Comparison of ENCODE assay signal across 19 cellular contexts in genomic region chr2:175964195-175964594, GRCh38. TPM values are rescaled to one million over a fixed set of nuclear protein-coding genes. Genes with fewer than 3 reads are reported as not detected.
DNase-seq lines count a peak whose midpoint lies in the region; ATAC-seq, FAIRE-seq and TF ChIP-seq lines count a peak whose summit lies in the region.
"Had no signal": no experiment of that assay in that cellular context is flagged by ENCODE, and none has a peak within 500 bp of the region (broad histone marks: within the 10 kb centered on the region; RNA-seq: fewer than 3 reads in every experiment).

No MANE protein-coding gene starts in this region.

- no peak for FAIRE-seq in urothelium cell line (lab: Jason Lieb, UNC)
- FAIRE-seq: GM19239, H54 had no signal

- H3K4me3 ChIP-seq in DOHH2 (ENCODE audit: low read length) (no peak overlapping the region), OCI-LY7 (ENCODE audit: low read depth, low read length, poor library complexity, severe bottlenecking) (no peak overlapping the region)
- H3K4me3 ChIP-seq: adrenal gland, left ventricle myocardium inferior, SK-N-MC, skin epidermis had no signal

- H3K36me3 ChIP-seq in DOHH2 (ENCODE audit: control insufficient read depth, low read length) (peaks cover 6% of the 10 kb centered on the region; the same call in 1 of the 2 replicates), OCI-LY7 (ENCODE audit: insufficient read depth, low read length) (peaks cover 9% of the 10 kb centered on the region)
- H3K36me3 ChIP-seq: adrenal gland had no signal

- no peaks in the 10 kb centered on the region for H3K27me3 ChIP-seq in DOHH2 (ENCODE audit: control insufficient read depth, low read length)
- H3K27me3 ChIP-seq: adrenal gland had no signal

- TF ChIP-seq CTCF in DOHH2 (IDR thresholded peaks at IDR 0.05; ENCODE audit: low read depth, low read length, poor library complexity, severe bottlenecking) (peak; percentile 19), OCI-LY7 (conservative IDR thresholded peaks at IDR 0.05; ENCODE audit: low read length) (peak; percentile 71)

- H3K79me2 ChIP-seq in DOHH2 (ENCODE audit: control insufficient read depth, low read length) (no peaks in the 10 kb centered on the region), OCI-LY7 (ENCODE audit: insufficient read depth, low read depth, low read length) (no peaks in the 10 kb centered on the region)

- DNase-seq in COLO668 (lab: John Stamatoyannopoulos, UW; ENCODE audit: unreplicated experiment): peak; percentile 24
- DNase-seq in OCI-LY7 (ENCODE audit: low spot score): peak; percentile 4
- DNase-seq in erythroblast (lab: John Stamatoyannopoulos, UW): peak; percentile 11 to 31
- no peak for DNase-seq in urothelium cell line (ENCODE audit: low spot score)
- DNase-seq in kidney glomerular epithelial cell (lab: John Stamatoyannopoulos, UW): no peak
- DNase-seq: activated CD4-positive, CD25-positive, alpha-beta regulatory T cell; activated T-cell treated with anti-CD3 and anti-CD28 coated beads, Interleukin-2, amount 50 U/mL, for 1 hour; adrenal gland; CD8-positive, alpha-beta memory T cell; effector CD4-positive, alpha-beta T cell; left ventricle myocardium inferior; nephron progenitor cell had no signal

- POLR2A ChIA-PET in OCI-LY7 (lab: Charles Lee): interaction anchor here (1.0 kb wide), 1 partner anchor 38 kb away, joined by 3 read pairs; the partner anchor contains the start of gene LNPK

- H3K9me2 ChIP-seq in DOHH2 (replicated peaks; ENCODE audit: control insufficient read depth, low read length): no peaks in the 10 kb centered on the region
- no peaks in the 10 kb centered on the region for H3K9me2 ChIP-seq in OCI-LY7 (ENCODE audit: insufficient read depth, low read length)

- BruUV-seq in OCI-LY7 (replicated peaks; lab: Mats Ljungman, UMichigan): no TSS peak

- H3K9me3 ChIP-seq in DOHH2 (ENCODE audit: control insufficient read depth, insufficient read depth, low read length): no peaks in the 10 kb centered on the region
- H3K9me3 ChIP-seq in OCI-LY7 (ENCODE audit: low read length): no peaks in the 10 kb centered on the region
- H3K9me3 ChIP-seq: adrenal gland had no signal

- H3K4me1 ChIP-seq in DOHH2 (ENCODE audit: control insufficient read depth, low read length) (no peaks in the 10 kb centered on the region), OCI-LY7 (ENCODE audit: insufficient read depth, low read length, poor library complexity, severe bottlenecking) (no peaks in the 10 kb centered on the region)
- H3K4me1 ChIP-seq: left ventricle myocardium inferior had no signal

- H3F3A ChIP-seq in DOHH2 (ENCODE audit: control insufficient read depth, insufficient read depth): no peaks in the 10 kb centered on the region; the same call in 1 of the 2 replicates

- no peak for TF ChIP-seq POLR2A in erythroblast (IDR thresholded peaks at IDR 0.05; ENCODE audit: low read length)

- ATAC-seq in GM19395 (IDR thresholded peaks at IDR 0.05; ENCODE audit: unreplicated experiment): no peak
- ATAC-seq in HG03439 (IDR thresholded peaks at IDR 0.05; ENCODE audit: unreplicated experiment): no peak

- no peaks in the 10 kb centered on the region for H4K20me1 ChIP-seq in DOHH2 (ENCODE audit: control insufficient read depth, insufficient read depth, low read depth, low read length)
- H4K20me1 ChIP-seq in OCI-LY7 (ENCODE audit: insufficient read depth, low read length): no peaks in the 10 kb centered on the region

- no peak overlapping the region for H2AFZ ChIP-seq in OCI-LY7 (ENCODE audit: low read length)

- CTCF ChIA-PET in OCI-LY7 (lab: Charles Lee; ENCODE audit: unreplicated experiment): no interaction called here

- H3K4me2 ChIP-seq in DOHH2 (ENCODE audit: low read length) (no peak overlapping the region), OCI-LY7 (ENCODE audit: low read length) (no peak overlapping the region)

- intact Hi-C loops in OCI-LY7 (cut with micrococcal nuclease; ENCODE audit: unreplicated experiment): no loop called here

- no peak overlapping the region for H3K27ac ChIP-seq in DOHH2 (ENCODE audit: low read depth, low read length)
- no peak overlapping the region for H3K27ac ChIP-seq in OCI-LY7 (ENCODE audit: low read depth, low read length, poor library complexity, severe bottlenecking)
- H3K27ac ChIP-seq: adrenal gland, left ventricle myocardium inferior, SK-N-MC, skin epidermis had no signal

RNA-seq across cellular contexts. Expression of gene LNPK, which starts 37.9 kb away (rescaled TPM):
- 14.0 and 18.0 TPM in 2 replicates for total RNA-seq in OCI-LY7 (2014; rRNA removed; shearing (Covaris generic))
- 34.7 and 38.3 TPM in 2 replicates for total RNA-seq in OCI-LY7 (2022)

Comparison
In these comparisons a context has a peak if more than half of its experiments do, and no peak if none do; other contexts are left out.
1. DNase-seq: peak in COLO668 (single experiment), OCI-LY7 (single experiment) and erythroblast (2 of 2); none in urothelium cell line (single experiment) and kidney glomerular epithelial cell (single experiment).